ENCODE assay signal across 8 cellular contexts in genomic region chr4:88803600-88804096, GRCh38.
DNase-seq lines count a peak whose midpoint lies in the region; ATAC-seq, FAIRE-seq and TF ChIP-seq lines count a peak whose summit lies in the region.

No MANE protein-coding gene starts in this region.

- H3K27me3 ChIP-seq in transverse colon, result no peaks in the 10 kb centered on the region

- H3K9me3 ChIP-seq in transverse colon, result no peaks in the 10 kb centered on the region

- no peak overlapping the region for H3K4me3 Mint-ChIP-seq in activated T-cell treated with anti-CD3 and anti-CD28 coated beads, Interleukin-2, amount 50 U/mL, for 4 hours

- FAIRE-seq in RCC 7860 (lab: Jason Lieb, UNC), result peak; percentile 76

- no peak overlapping the region for H3K4me3 ChIP-seq in transverse colon

- intact Hi-C loops in transverse colon (cut with DNase I; ENCODE audit: low total_unique reads), result no loop called here

- peaks cover 2% of the 10 kb centered on the region for H3K36me3 Mint-ChIP-seq in activated T-cell treated with anti-CD3 and anti-CD28 coated beads, Interleukin-2, amount 50 U/mL, for 4 hours (ENCODE audit: insufficient read depth)

- TF ChIP-seq EP300 in transverse colon (IDR thresholded peaks at IDR 0.05; ENCODE audit: low read depth), result peak; percentile 67

- ATAC-seq in activated T-cell treated with anti-CD3 and anti-CD28 coated beads, Interleukin-2, amount 50 U/mL, for 4 hours, result peak; percentile 57 to 66
- ATAC-seq in HG02938 (IDR thresholded peaks at IDR 0.05; ENCODE audit: unreplicated experiment), result peak; percentile 81

- H3K9me3 Mint-ChIP-seq in activated T-cell treated with anti-CD3 and anti-CD28 coated beads, Interleukin-2, amount 50 U/mL, for 4 hours, result no peaks in the 10 kb centered on the region

- H3K27me3 Mint-ChIP-seq in activated T-cell treated with anti-CD3 and anti-CD28 coated beads, Interleukin-2, amount 50 U/mL, for 4 hours (ENCODE audit: low read depth), result no peaks in the 10 kb centered on the region

- H3K27ac ChIP-seq in transverse colon, result peak overlapping the region; percentile 53 to 74 (median 60)

- TF ChIP-seq CTCF in transverse colon (IDR thresholded peaks at IDR 0.05), result no peak

- peaks cover 3% of the 10 kb centered on the region for H3K4me1 Mint-ChIP-seq in activated T-cell treated with anti-CD3 and anti-CD28 coated beads, Interleukin-2, amount 50 U/mL, for 4 hours (ENCODE audit: low read depth)

- peaks cover 0 to 58% (median 22%) of the 10 kb centered on the region in 4 donors for H3K4me1 ChIP-seq in transverse colon

- in situ Hi-C loops in transverse colon (cut with MboI; ENCODE audit: low pct_ligation_motif_present in 1 of 4, low pct_unique_long_range_greater_than_20kb in 1 of 4, low sequenced_read_pairs in 3 of 4), result loop anchor here in 2 of 4 donors (25.0 kb wide), 2 partner anchors 209 to 266 kb away; no protein-coding TSS in a partner anchor

- 10 to 30% methylated on average over 2 to 5 of the region's 5 CpGs for WGBS in transverse colon (ENCODE audit: low coverage in 1 of 2), 2 donors

- TF ChIP-seq POLR2A in transverse colon (IDR thresholded peaks at IDR 0.05), result no peak

- H3K36me3 ChIP-seq in transverse colon, result no peaks in the 10 kb centered on the region

- DNase-seq in activated T-cell treated with anti-CD3 and anti-CD28 coated beads, Interleukin-2, amount 50 U/mL, for 4 hours, result no peak
- DNase-seq in activated T-cell treated with anti-CD3 and anti-CD28 coated beads for 4 hours (no peak), RCC 7860 (ENCODE audit: low spot score) (peak; percentile 65), globus pallidus (ENCODE audit: low spot score) (peak; percentile 60), transverse colon (peak; percentile 43), nucleus accumbens (lab: John Stamatoyannopoulos, UW) (no peak)
- no peak for DNase-seq in effector CD8-positive, alpha-beta T cell (lab: John Stamatoyannopoulos, UW)

Comparison
In these comparisons a context has a peak if more than half of its experiments do, and no peak if none do; other contexts are left out.
1. DNase-seq: peak in RCC 7860 (single experiment), globus pallidus (single experiment) and transverse colon (single experiment); none in activated T-cell treated with anti-CD3 and anti-CD28 coated beads, Interleukin-2, amount 50 U/mL, for 4 hours (single experiment), activated T-cell treated with anti-CD3 and anti-CD28 coated beads for 4 hours (single experiment), nucleus accumbens (0 of 56) and effector CD8-positive, alpha-beta T cell (single experiment).